Comparison of ENCODE assay signal across 11 cellular contexts in genomic region chr15:60905587-60905986, GRCh38.
DNase-seq lines count a peak whose midpoint lies in the region; ATAC-seq and TF ChIP-seq lines count a peak whose summit lies in the region.
"Had no signal": no experiment of that assay in that cellular context is flagged by ENCODE, and none has a peak within 500 bp of the region (broad histone marks: within the 10 kb centered on the region; RNA-seq: fewer than 3 reads in every experiment).

No MANE protein-coding gene starts in this region.

- ATAC-seq in GM19463 (IDR thresholded peaks at IDR 0.05; ENCODE audit: unreplicated experiment) = no peak
- ATAC-seq in HG02870 (IDR thresholded peaks at IDR 0.05; ENCODE audit: unreplicated experiment) = no peak
- no peak for ATAC-seq in HG02642 (IDR thresholded peaks at IDR 0.05; ENCODE audit: poor library complexity, unreplicated experiment)
- ATAC-seq: left cardiac atrium had no signal

- no peak overlapping the region for H3K27ac ChIP-seq in neural progenitor cell
- H3K27ac ChIP-seq: SJSA1 had no signal

- peaks cover 56% of the 10 kb centered on the region for H3K27me3 Mint-ChIP-seq in T-helper 2 cell treated with Interferon-gamma antibody and Interleukin-4, amounts not matched to agents 5 μg/mL and 100 μg/mL, for 36 hours (ENCODE audit: low read depth)
- peaks cover 4% of the 10 kb centered on the region for H3K27me3 Mint-ChIP-seq in activated naive CD4-positive, alpha-beta T cell treated with anti-CD3 and anti-CD28 coated beads, Interleukin-2, amount 10 ng/mL, durations not matched to agents 7 days and 5 days
- no peaks in the 10 kb centered on the region for H3K27me3 Mint-ChIP-seq in neural progenitor cell (ENCODE audit: insufficient read depth, low read depth)

- H3K9me3 Mint-ChIP-seq in T-helper 2 cell treated with Interferon-gamma antibody and Interleukin-4, amounts not matched to agents 5 μg/mL and 100 μg/mL, for 36 hours = no peaks in the 10 kb centered on the region
- no peaks in the 10 kb centered on the region for H3K9me3 Mint-ChIP-seq in activated naive CD4-positive, alpha-beta T cell treated with anti-CD3 and anti-CD28 coated beads, Interleukin-2, amount 10 ng/mL, durations not matched to agents 7 days and 5 days
- no peaks in the 10 kb centered on the region for H3K9me3 Mint-ChIP-seq in neural progenitor cell

- no peak overlapping the region for H3K4me3 Mint-ChIP-seq in T-helper 2 cell treated with Interferon-gamma antibody and Interleukin-4, amounts not matched to agents 5 μg/mL and 100 μg/mL, for 36 hours
- no peak overlapping the region for H3K4me3 Mint-ChIP-seq in activated naive CD4-positive, alpha-beta T cell treated with anti-CD3 and anti-CD28 coated beads, Interleukin-2, amount 10 ng/mL, durations not matched to agents 7 days and 5 days
- no peak overlapping the region for H3K4me3 Mint-ChIP-seq in neural progenitor cell

- no peak overlapping the region for H3K4me3 ChIP-seq in neural progenitor cell
- H3K4me3 ChIP-seq: SJSA1 had no signal

- no peak overlapping the region for H3K9ac ChIP-seq in neural progenitor cell

- no peak overlapping the region for H3K27ac Mint-ChIP-seq in T-helper 2 cell treated with Interferon-gamma antibody and Interleukin-4, amounts not matched to agents 5 μg/mL and 100 μg/mL, for 36 hours
- no peak overlapping the region for H3K27ac Mint-ChIP-seq in activated naive CD4-positive, alpha-beta T cell treated with anti-CD3 and anti-CD28 coated beads, Interleukin-2, amount 10 ng/mL, durations not matched to agents 7 days and 5 days
- no peak overlapping the region for H3K27ac Mint-ChIP-seq in neural progenitor cell

- no peaks in the 10 kb centered on the region for H3F3A ChIP-seq in neural progenitor cell (ENCODE audit: low read depth)

- H3K36me3 Mint-ChIP-seq in T-helper 2 cell treated with Interferon-gamma antibody and Interleukin-4, amounts not matched to agents 5 μg/mL and 100 μg/mL, for 36 hours (ENCODE audit: low read depth) = no peaks in the 10 kb centered on the region
- no peaks in the 10 kb centered on the region for H3K36me3 Mint-ChIP-seq in activated naive CD4-positive, alpha-beta T cell treated with anti-CD3 and anti-CD28 coated beads, Interleukin-2, amount 10 ng/mL, durations not matched to agents 7 days and 5 days
- H3K36me3 Mint-ChIP-seq in neural progenitor cell = no peaks in the 10 kb centered on the region

- TF ChIP-seq CTCF in neural progenitor cell (IDR thresholded peaks at IDR 0.05) = peak; percentile 32

- CTCF ChIA-PET in activated naive CD4-positive, alpha-beta T cell treated with anti-CD3 and anti-CD28 coated beads, Interleukin-2, amount 10 ng/mL, durations not matched to agents 7 days and 5 days (lab: Charles Lee) = interaction anchor here (0.7 to 3.1 kb wide), 7 partner anchors 11 to 321 kb away, joined by 3 to 13 read pairs (median 7); no protein-coding TSS in a partner anchor

- no peaks in the 10 kb centered on the region for H3K36me3 ChIP-seq in neural progenitor cell
- H3K36me3 ChIP-seq: SJSA1 had no signal

- peaks cover 5% of the 10 kb centered on the region for H3K4me1 Mint-ChIP-seq in T-helper 2 cell treated with Interferon-gamma antibody and Interleukin-4, amounts not matched to agents 5 μg/mL and 100 μg/mL, for 36 hours (ENCODE audit: low read depth)
- peaks cover 33% of the 10 kb centered on the region for H3K4me1 Mint-ChIP-seq in activated naive CD4-positive, alpha-beta T cell treated with anti-CD3 and anti-CD28 coated beads, Interleukin-2, amount 10 ng/mL, durations not matched to agents 7 days and 5 days
- H3K4me1 Mint-ChIP-seq in neural progenitor cell = peaks cover 10% of the 10 kb centered on the region

- no peaks in the 10 kb centered on the region for H3K9me3 ChIP-seq in neural progenitor cell (ENCODE audit: low read depth)
- H3K9me3 ChIP-seq: SJSA1 had no signal

- DNase-seq in T-helper 2 cell (peak in 3 of 5 experiments; percentile 7 to 15 (median 11)), NCI-H146 (lab: John Stamatoyannopoulos, UW) (peak; percentile 18), neural progenitor cell (ENCODE audit: low spot score) (peak; percentile 45)
- no peak for DNase-seq in T-helper 2 cell treated with Interferon-gamma antibody and Interleukin-4, amounts not matched to agents 5 μg/mL and 100 μg/mL, for 36 hours (ENCODE audit: low spot score)
- peak; percentile 49 for DNase-seq in activated naive CD4-positive, alpha-beta T cell treated with anti-CD3 and anti-CD28 coated beads, Interleukin-2, amount 10 ng/mL, durations not matched to agents 7 days and 5 days
- DNase-seq: left cardiac atrium, NCI-H1694 had no signal

- H3K79me2 ChIP-seq in neural progenitor cell (ENCODE audit: low read depth) = no peaks in the 10 kb centered on the region

- no peak overlapping the region for H3K4me2 ChIP-seq in neural progenitor cell

- no peak overlapping the region for H2AFZ ChIP-seq in neural progenitor cell (replicated peaks)

- H4K20me1 ChIP-seq in neural progenitor cell (ENCODE audit: low read depth) = no peaks in the 10 kb centered on the region

- no peaks in the 10 kb centered on the region for H3K4me1 ChIP-seq in neural progenitor cell
- H3K4me1 ChIP-seq: SJSA1 had no signal

- H3K27me3 ChIP-seq in neural progenitor cell = no peaks in the 10 kb centered on the region
- H3K27me3 ChIP-seq: SJSA1 had no signal
